ENCODE assay signal across 21 cellular contexts in the genomic region with DNA sequence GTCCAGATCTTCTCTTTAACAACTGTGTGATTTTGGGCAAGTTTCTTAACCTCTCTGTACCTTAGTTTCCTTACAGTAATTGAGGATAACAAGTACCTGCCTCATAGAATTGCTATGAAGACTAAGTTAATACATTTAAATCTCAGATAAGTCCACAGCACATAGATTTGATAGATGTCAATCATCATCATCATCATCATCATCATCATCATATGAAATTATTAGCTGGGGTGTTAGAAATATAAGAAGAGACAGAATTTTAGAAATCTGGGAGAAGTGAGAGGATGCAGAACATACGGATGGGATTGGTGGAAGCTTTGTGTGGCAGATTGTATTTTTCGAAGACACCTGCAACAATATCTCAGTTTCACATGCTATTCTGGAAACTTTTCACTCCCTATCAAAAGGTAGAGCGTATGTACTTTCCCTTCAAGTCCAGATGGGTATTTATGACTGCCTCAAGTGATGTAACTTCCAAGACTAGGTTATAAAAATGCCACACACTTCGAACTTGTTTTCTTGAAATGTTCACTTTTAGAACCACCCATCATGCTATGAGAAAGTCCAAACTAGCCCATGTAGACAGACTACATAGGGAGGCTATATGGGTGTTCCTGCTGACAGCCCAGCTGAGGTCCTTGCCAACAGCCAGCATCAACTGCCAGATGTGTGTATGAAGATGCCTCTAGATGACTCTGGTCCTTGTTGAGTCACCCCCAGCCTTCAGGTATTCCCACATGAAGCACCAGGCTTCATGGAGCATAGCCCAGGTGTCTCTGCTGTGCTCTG. TPM values are rescaled to one million over a fixed set of nuclear protein-coding genes. Genes with fewer than 3 reads are reported as not detected.
DNase-seq lines count a peak whose midpoint lies in the region; ATAC-seq and TF ChIP-seq lines count a peak whose summit lies in the region.
"Had no signal": no experiment of that assay in that cellular context is flagged by ENCODE, and none has a peak within 500 bp of the region (broad histone marks: within the 10 kb centered on the region; RNA-seq: fewer than 3 reads in every experiment).

No MANE protein-coding gene starts in this region.

- no peak for DNase-seq in activated naive CD8-positive, alpha-beta T cell treated with anti-CD3 and anti-CD28 coated beads, Interleukin-2, amount 50 U/mL, for 24 hours
- DNase-seq in foreskin keratinocyte (no peak), NCI-H1694 treated with DMSO at 0.1 percent for 48 hours (lab: John Stamatoyannopoulos, UW) (no peak)
- no peak for DNase-seq in stimulated activated naive CD4-positive, alpha-beta T cell (lab: John Stamatoyannopoulos, UW)
- DNase-seq: C1 segment of cervical spinal cord, DMS 273 treated with DMSO at 0.1 percent for 48 hours, GDM1, NCI-H1930, NCI-H510A, NCI-H82, SIG-M5 had no signal

- no peaks in the 10 kb centered on the region for H3K27me3 Mint-ChIP-seq in activated naive CD8-positive, alpha-beta T cell
- H3K27me3 Mint-ChIP-seq in activated naive CD8-positive, alpha-beta T cell treated with anti-CD3 and anti-CD28 coated beads, Interleukin-2, amount 50 U/mL, for 24 hours, result no peaks in the 10 kb centered on the region

- H3K9me3 Mint-ChIP-seq in activated naive CD8-positive, alpha-beta T cell (ENCODE audit: low read depth), result no peaks in the 10 kb centered on the region
- H3K9me3 Mint-ChIP-seq in activated naive CD8-positive, alpha-beta T cell treated with anti-CD3 and anti-CD28 coated beads, Interleukin-2, amount 50 U/mL, for 24 hours, result peaks cover 3% of the 10 kb centered on the region
- H3K9me3 Mint-ChIP-seq: GM23338 had no signal

- TF ChIP-seq CTCF in foreskin keratinocyte (conservative IDR thresholded peaks at IDR 0.05), result no peak

- H3K4me1 Mint-ChIP-seq in activated naive CD8-positive, alpha-beta T cell (ENCODE audit: low read depth), result peaks cover 35% of the 10 kb centered on the region
- peaks cover 36% of the 10 kb centered on the region for H3K4me1 Mint-ChIP-seq in activated naive CD8-positive, alpha-beta T cell treated with anti-CD3 and anti-CD28 coated beads, Interleukin-2, amount 50 U/mL, for 24 hours

- no peaks in the 10 kb centered on the region for H3K27me3 ChIP-seq in foreskin keratinocyte

- no peaks in the 10 kb centered on the region for H3K4me1 ChIP-seq in foreskin keratinocyte

- no peak overlapping the region for H3K27ac ChIP-seq in foreskin keratinocyte

- no peak overlapping the region for H3K4me3 Mint-ChIP-seq in activated naive CD8-positive, alpha-beta T cell
- no peak overlapping the region for H3K4me3 Mint-ChIP-seq in activated naive CD8-positive, alpha-beta T cell treated with anti-CD3 and anti-CD28 coated beads, Interleukin-2, amount 50 U/mL, for 24 hours
- H3K4me3 Mint-ChIP-seq: GM23338 had no signal

- no peak for ATAC-seq in activated naive CD8-positive, alpha-beta T cell treated with anti-CD3 and anti-CD28 coated beads, Interleukin-2, amount 50 U/mL, for 24 hours
- ATAC-seq in GM18868 (IDR thresholded peaks at IDR 0.05; ENCODE audit: unreplicated experiment) (peak; percentile 78), HG03442 (IDR thresholded peaks at IDR 0.05; ENCODE audit: unreplicated experiment) (peak; percentile 57), foreskin keratinocyte (peak; percentile 35), GM19035 (IDR thresholded peaks at IDR 0.05; ENCODE audit: unreplicated experiment) (no peak)
- ATAC-seq: GM23338 had no signal

- H3K36me3 Mint-ChIP-seq in activated naive CD8-positive, alpha-beta T cell, result peaks cover 2% of the 10 kb centered on the region
- H3K36me3 Mint-ChIP-seq in activated naive CD8-positive, alpha-beta T cell treated with anti-CD3 and anti-CD28 coated beads, Interleukin-2, amount 50 U/mL, for 24 hours (ENCODE audit: low read depth), result peaks cover 3% of the 10 kb centered on the region

- peak overlapping the region; percentile 5 for H3K27ac Mint-ChIP-seq in activated naive CD8-positive, alpha-beta T cell
- H3K27ac Mint-ChIP-seq in activated naive CD8-positive, alpha-beta T cell treated with anti-CD3 and anti-CD28 coated beads, Interleukin-2, amount 50 U/mL, for 24 hours, result no peak overlapping the region
- H3K27ac Mint-ChIP-seq: GM23338 had no signal

RNA-seq across cellular contexts. Expression of a gene that starts 20.6 kb away (rescaled TPM):
- total RNA-seq in foreskin keratinocyte, result 15.1 and 21.1 TPM in 2 replicates
- polyA plus RNA-seq in foreskin keratinocyte, result 33.1 and 42.8 TPM in 2 replicates

RNA-seq across cellular contexts. Expression of a gene that starts 33.5 kb away (rescaled TPM):
- total RNA-seq in foreskin keratinocyte, result 51.5 and 55.4 TPM in 2 replicates
- 18.7 and 21.0 TPM in 2 replicates for polyA plus RNA-seq in foreskin keratinocyte

RNA-seq across cellular contexts. Expression of a gene that starts 33.7 kb away (rescaled TPM):
- 0.42 and 1.2 TPM in 2 replicates for total RNA-seq in foreskin keratinocyte
- 0.47 and 1.3 TPM in 2 replicates for polyA plus RNA-seq in foreskin keratinocyte

RNA-seq across cellular contexts. Expression of a gene that starts 44.9 kb away (rescaled TPM):
- not detected in 2 replicates for total RNA-seq in foreskin keratinocyte
- not detected in 2 replicates for polyA plus RNA-seq in foreskin keratinocyte
- total RNA-seq: A673; GM23338; HT1080; LHCN-M2; RPMI7951; T-helper 1 cell treated with Interleukin-12 subunit alpha and Interleukin-12 subunit beta and Interleukin-4 antibody, amounts not matched to agents 30 ng/mL and 1 ng/mL, for 36 hours had no signal
- polyA plus RNA-seq: GM23338 had no signal

Comparison
In these comparisons a context has a peak if more than half of its experiments do, and no peak if none do; other contexts are left out.
1. ATAC-seq: peak in GM18868 (single experiment), HG03442 (single experiment) and foreskin keratinocyte (single experiment); none in activated naive CD8-positive, alpha-beta T cell treated with anti-CD3 and anti-CD28 coated beads, Interleukin-2, amount 50 U/mL, for 24 hours (single experiment) and GM19035 (single experiment).